In genomic region chr4:66956852-66957251, GRCh38 we compare ENCODE assay signal across 25 cellular contexts.
"Had no signal": no experiment of that assay in that cellular context is flagged by ENCODE, and none has a peak within 500 bp of the region (broad histone marks: within the 10 kb centered on the region; RNA-seq: fewer than 3 reads in every experiment).

No MANE protein-coding gene starts in this region.

- H3K36me3 ChIP-seq: colonic mucosa, esophagus muscularis mucosa, esophagus squamous epithelium, gastrocnemius medialis, gastroesophageal sphincter, heart left ventricle, heart right ventricle had no signal

- H3K79me2 ChIP-seq: hepatocyte had no signal

- H3K4me3 Mint-ChIP-seq: dendritic cell treated with granulocyte-macrophage colony-stimulating factor and Interleukin-4, amounts not matched to agents 40 ng/mL and 50 ng/mL, for 4 days; effector memory CD8-positive, alpha-beta T cell; endodermal cell had no signal

- H3K27ac ChIP-seq: colonic mucosa, coronary artery, dorsolateral prefrontal cortex, epithelial cell of prostate, esophagus muscularis mucosa, esophagus squamous epithelium, foreskin keratinocyte, gastrocnemius medialis, gastroesophageal sphincter, heart left ventricle, heart right ventricle, hepatocyte had no signal

- H3K27me3 Mint-ChIP-seq: effector memory CD8-positive, alpha-beta T cell had no signal

- DNase-seq: colonic mucosa; cortex of kidney; dermis blood vessel endothelial cell; dorsolateral prefrontal cortex; effector CD4-positive, alpha-beta T cell; effector CD8-positive, alpha-beta T cell; effector memory CD4-positive, alpha-beta T cell; effector memory CD8-positive, alpha-beta T cell; endodermal cell; erythroblast; esophagus squamous epithelium; foreskin keratinocyte; foreskin melanocyte; gastrocnemius medialis; glutamatergic neuron; head of caudate nucleus; heart left ventricle; heart right ventricle had no signal

- H3K4me3 ChIP-seq: colonic mucosa, coronary artery, dorsolateral prefrontal cortex, esophagus muscularis mucosa, esophagus squamous epithelium, gastrocnemius medialis, gastroesophageal sphincter, heart left ventricle, heart right ventricle, hepatocyte had no signal

- H3K4me1 ChIP-seq: colonic mucosa, esophagus muscularis mucosa, esophagus squamous epithelium, foreskin keratinocyte, gastrocnemius medialis, gastroesophageal sphincter, heart left ventricle, heart right ventricle had no signal

- H3K4me2 ChIP-seq: hepatocyte had no signal

- ATAC-seq: effector memory CD8-positive, alpha-beta T cell; esophagus mucosa; foreskin keratinocyte; gastrocnemius medialis; gastroesophageal sphincter; heart left ventricle; heart right ventricle had no signal

- H2AFZ ChIP-seq: hepatocyte had no signal

- H3K9me3 Mint-ChIP-seq: endodermal cell had no signal

- H3K27me3 ChIP-seq: colonic mucosa, dorsolateral prefrontal cortex, esophagus muscularis mucosa, esophagus squamous epithelium, foreskin keratinocyte, gastrocnemius medialis, gastroesophageal sphincter, heart left ventricle, heart right ventricle, hepatocyte had no signal

- H3K27ac Mint-ChIP-seq: dendritic cell treated with granulocyte-macrophage colony-stimulating factor and Interleukin-4, amounts not matched to agents 40 ng/mL and 50 ng/mL, for 4 days; effector memory CD8-positive, alpha-beta T cell; endodermal cell had no signal
